20 cellular contexts compared by ENCODE assay signal in the genomic region with DNA sequence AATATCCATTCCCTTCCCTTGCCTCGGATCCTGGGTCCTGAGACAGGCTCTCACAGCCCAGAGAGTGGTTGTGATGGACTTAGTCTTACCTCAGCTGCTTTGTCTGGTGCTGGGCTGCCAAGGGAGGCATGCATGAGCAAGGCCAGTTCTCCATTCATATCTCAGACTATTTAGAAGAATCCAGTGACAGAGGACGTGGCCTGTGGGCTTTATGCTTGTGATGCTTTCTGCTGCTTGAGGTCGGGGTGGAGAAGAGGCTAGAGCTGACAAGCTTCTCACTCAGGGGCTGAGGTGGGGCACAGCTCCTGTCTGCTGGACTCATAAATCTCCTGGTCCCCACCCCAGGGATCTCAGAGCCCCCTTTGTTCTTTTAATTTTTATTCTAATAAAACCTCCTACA.
DNase-seq lines count a peak whose midpoint lies in the region; ATAC-seq, FAIRE-seq and TF ChIP-seq lines count a peak whose summit lies in the region.
"Had no signal": no experiment of that assay in that cellular context is flagged by ENCODE, and none has a peak within 500 bp of the region (broad histone marks: within the 10 kb centered on the region; RNA-seq: fewer than 3 reads in every experiment).

No MANE protein-coding gene starts in this region.

- DNase-seq in sigmoid colon (no peak), NCI-H2171 (lab: John Stamatoyannopoulos, UW) (no peak), Right ventricle myocardium superior (no peak), HTR-8/SVneo (ENCODE audit: insufficient read length, low spot score) (no peak)
- DNase-seq: activated CD8-positive, alpha-beta memory T cell treated with anti-CD3 and anti-CD28 coated beads, Interleukin-2, amount 50 U/mL, for 48 hours; adrenal gland; CD8-positive, alpha-beta T cell; esophagus squamous epithelium; IMR-90; mammary epithelial cell; NCI-H146; NCI-H526 treated with DMSO at 0.1 percent for 48 hours; SHP77 treated with DMSO at 0.1 percent for 48 hours; small intestine; testis had no signal

- TF ChIP-seq CTCF in SU-DHL-6 (IDR thresholded peaks at IDR 0.05; ENCODE audit: insufficient read depth, low read length, poor library complexity, severe bottlenecking): no peak
- no peak for TF ChIP-seq CTCF in sigmoid colon (IDR thresholded peaks at IDR 0.05)

- WGBS in sigmoid colon, 2 donors: 73 to 79% methylated on average over 3 of the region's 3 CpGs

- no peaks in the 10 kb centered on the region for H4K20me1 ChIP-seq in SU-DHL-6 (ENCODE audit: low read depth, low read length)

- H3K4me3 ChIP-seq in SU-DHL-6 (ENCODE audit: insufficient read depth, low read length, poor library complexity, severe bottlenecking): no peak overlapping the region
- H3K4me3 ChIP-seq in sigmoid colon: no peak overlapping the region
- H3K4me3 ChIP-seq: adrenal gland, coronary artery, esophagus squamous epithelium, testis had no signal

- intact Hi-C loops in sigmoid colon (cut with DNase I) (no loop called here), Right ventricle myocardium superior (cut with DNase I) (no loop called here)

- H3K27me3 ChIP-seq in SU-DHL-6 (ENCODE audit: low read length) (no peaks in the 10 kb centered on the region), sigmoid colon (no peaks in the 10 kb centered on the region)
- H3K27me3 ChIP-seq: adrenal gland, esophagus squamous epithelium, testis had no signal

- H3K4me2 ChIP-seq in SU-DHL-6 (ENCODE audit: low read depth, low read length, poor library complexity, severe bottlenecking): peak overlapping the region; percentile 36

- H3K9me2 ChIP-seq in SU-DHL-6 (replicated peaks; ENCODE audit: insufficient read depth, low read length): no peaks in the 10 kb centered on the region

- peaks cover 14% of the 10 kb centered on the region for H3F3A ChIP-seq in SU-DHL-6 (ENCODE audit: insufficient read depth)

- no peaks in the 10 kb centered on the region for H3K79me2 ChIP-seq in SU-DHL-6 (ENCODE audit: insufficient read depth, low read length)

- no peaks in the 10 kb centered on the region for H3K4me1 ChIP-seq in sigmoid colon
- H3K4me1 ChIP-seq: adrenal gland, esophagus squamous epithelium, testis had no signal

- no peak for FAIRE-seq in HTR-8/SVneo (lab: Jason Lieb, UNC)
- FAIRE-seq: small intestine had no signal

- peak; percentile 1 for ATAC-seq in GM18508 (IDR thresholded peaks at IDR 0.05; ENCODE audit: insufficient read depth, unreplicated experiment)
- peak; percentile 7 for ATAC-seq in GM21360 (IDR thresholded peaks at IDR 0.05; ENCODE audit: unreplicated experiment)
- ATAC-seq in HG02973 (IDR thresholded peaks at IDR 0.05; ENCODE audit: unreplicated experiment): peak; percentile 5
- ATAC-seq in Right ventricle myocardium superior (ENCODE audit: poor library complexity): no peak
- ATAC-seq: CD8-positive, alpha-beta T cell had no signal

- no peaks in the 10 kb centered on the region for H3K9me3 ChIP-seq in SU-DHL-6 (ENCODE audit: insufficient read depth, low read length)
- no peaks in the 10 kb centered on the region for H3K9me3 ChIP-seq in sigmoid colon
- H3K9me3 ChIP-seq: adrenal gland, esophagus squamous epithelium, testis had no signal

- H3K27ac ChIP-seq in SU-DHL-6 (ENCODE audit: low read depth, low read length): peak overlapping the region; percentile 85
- no peak overlapping the region for H3K27ac ChIP-seq in sigmoid colon
- H3K27ac ChIP-seq: adrenal gland, coronary artery, esophagus squamous epithelium, testis had no signal

- H2AFZ ChIP-seq in SU-DHL-6 (ENCODE audit: low read depth, low read length, severe bottlenecking): peak overlapping the region; percentile 97

- H3K36me3 ChIP-seq in SU-DHL-6 (ENCODE audit: low read length) (no peaks in the 10 kb centered on the region), sigmoid colon (no peaks in the 10 kb centered on the region)
- H3K36me3 ChIP-seq: adrenal gland, esophagus squamous epithelium had no signal

- peak overlapping the region; percentile 42 for H3K9ac ChIP-seq in SU-DHL-6 (ENCODE audit: low read length)

- no peak for TF ChIP-seq POLR2A in sigmoid colon (IDR thresholded peaks at IDR 0.05)

- no peak for TF ChIP-seq EP300 in sigmoid colon (IDR thresholded peaks at IDR 0.05)
